Comparison of ENCODE assay signal across 19 cellular contexts in the genomic region with DNA sequence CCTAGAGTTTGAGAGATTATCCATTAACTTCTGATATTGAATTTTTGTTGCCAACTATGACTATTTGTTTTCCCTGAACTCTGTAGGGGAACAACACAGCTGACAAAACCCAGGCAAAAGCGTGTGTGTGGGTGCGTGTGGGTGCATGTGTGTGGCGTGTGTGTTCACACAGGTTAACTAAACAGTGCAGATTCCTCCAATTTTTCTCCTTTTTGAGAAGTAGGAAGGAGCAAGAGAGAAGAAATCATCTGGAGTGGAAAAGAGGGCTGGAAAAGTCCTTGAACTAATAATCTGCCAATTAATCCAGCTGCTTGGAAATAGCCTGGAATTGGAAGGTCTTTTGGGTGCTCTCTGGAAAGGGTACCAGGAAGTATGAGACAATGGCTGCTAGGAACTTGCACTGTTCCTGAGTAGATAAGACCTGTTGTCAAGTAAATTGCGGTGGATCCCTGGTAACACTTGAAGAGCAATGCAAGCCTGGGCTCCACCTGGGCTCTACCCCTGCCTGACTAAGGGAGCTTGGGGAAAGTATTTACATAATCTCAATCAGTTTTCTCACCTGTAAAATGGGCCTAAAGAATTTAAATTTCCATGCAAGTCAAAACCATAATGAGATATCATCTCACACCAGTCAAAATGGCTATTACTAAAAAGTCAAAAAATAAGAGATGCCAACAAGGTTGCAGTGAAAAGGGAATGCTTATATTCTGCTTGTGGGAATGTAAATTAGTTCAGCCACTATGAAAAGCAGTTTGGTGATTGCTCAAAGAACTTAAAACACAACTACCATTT.
"Had no signal": no experiment of that assay in that cellular context is flagged by ENCODE, and none has a peak within 500 bp of the region (broad histone marks: within the 10 kb centered on the region; RNA-seq: fewer than 3 reads in every experiment).

No MANE protein-coding gene starts in this region.

- H3K27ac ChIP-seq: brain microvascular endothelial cell, coronary artery, tibial nerve, WERI-Rb-1 had no signal

- H3K4me3 Mint-ChIP-seq: activated CD8-positive, alpha-beta T cell treated with anti-CD3 and anti-CD28 coated beads for 36 hours; activated naive CD8-positive, alpha-beta T cell; activated T-cell treated with anti-CD3 and anti-CD28 coated beads, Interleukin-2, amount 50 U/mL, for 72 hours; central memory CD8-positive, alpha-beta T cell; immature natural killer cell; neural crest cell; stimulated activated naive B cell treated with anti-CD40 and anti-IgM and Interleukin-4, amounts not matched to agents 10 μg/mL and 1 μg/mL and 100 μg/mL, for 72 hours; T-helper 17 cell had no signal

- H3K4me3 ChIP-seq: coronary artery, esophagus squamous epithelium, tibial nerve had no signal

- H3K27me3 Mint-ChIP-seq: activated naive CD8-positive, alpha-beta T cell; T-helper 17 cell had no signal

- ATAC-seq: activated CD8-positive, alpha-beta T cell treated with anti-CD3 and anti-CD28 coated beads for 36 hours; activated T-cell treated with anti-CD3 and anti-CD28 coated beads, Interleukin-2, amount 50 U/mL, for 72 hours; foreskin keratinocyte; stimulated activated naive B cell treated with anti-CD40 and anti-IgM and Interleukin-4, amounts not matched to agents 10 μg/mL and 1 μg/mL and 100 μg/mL, for 72 hours; T-helper 17 cell had no signal

- H3K9me3 Mint-ChIP-seq: central memory CD8-positive, alpha-beta T cell; stimulated activated naive B cell treated with anti-CD40 and anti-IgM and Interleukin-4, amounts not matched to agents 10 μg/mL and 1 μg/mL and 100 μg/mL, for 72 hours had no signal

- H3K27ac Mint-ChIP-seq: activated CD8-positive, alpha-beta T cell treated with anti-CD3 and anti-CD28 coated beads for 36 hours; activated naive CD8-positive, alpha-beta T cell; activated T-cell treated with anti-CD3 and anti-CD28 coated beads, Interleukin-2, amount 50 U/mL, for 72 hours; immature natural killer cell; stimulated activated naive B cell treated with anti-CD40 and anti-IgM and Interleukin-4, amounts not matched to agents 10 μg/mL and 1 μg/mL and 100 μg/mL, for 72 hours; T-helper 17 cell had no signal

- H3K9me3 ChIP-seq: esophagus squamous epithelium, tibial nerve had no signal

- H3K4me1 Mint-ChIP-seq: neural crest cell had no signal

- H3K27me3 ChIP-seq: brain microvascular endothelial cell, esophagus squamous epithelium, foreskin keratinocyte, tibial nerve had no signal

- DNase-seq: activated CD8-positive, alpha-beta T cell treated with anti-CD3 and anti-CD28 coated beads for 36 hours; activated gamma-delta T cell; activated T-cell treated with anti-CD3 and anti-CD28 coated beads, Interleukin-2, amount 50 U/mL, for 72 hours; amygdala; brain microvascular endothelial cell; effector CD4-positive, alpha-beta T cell; esophagus squamous epithelium; foreskin keratinocyte; immature natural killer cell; stimulated activated CD4-positive, alpha-beta T cell treated with anti-CD3 and anti-CD28 coated beads, Interleukin-15, amount 100 ng/mL, for 24 hours; stimulated activated CD4-positive, alpha-beta T cell treated with anti-CD3 and anti-CD28 coated beads, Interleukin-4, amount 100 ng/mL, for 1 hour; stimulated activated naive B cell treated with anti-CD40 and anti-IgM and Interleukin-4, amounts not matched to agents 10 μg/mL and 1 μg/mL and 100 μg/mL, for 72 hours; T-helper 17 cell; WERI-Rb-1 had no signal

- H3K36me3 ChIP-seq: brain microvascular endothelial cell, esophagus squamous epithelium, tibial nerve, WERI-Rb-1 had no signal
